ENCODE assay signal across 1 cellular context in genomic region chr15:49468440-49468839, GRCh38.
TF ChIP-seq lines count a peak whose summit lies in the region.

No MANE protein-coding gene starts in this region.

TF ChIP-seq in HepG2, 621 proteins besides CTCF, POLR2A, EP300 and RAD21 (continued from another document):
- TF ChIP-seq, protein P1, sequence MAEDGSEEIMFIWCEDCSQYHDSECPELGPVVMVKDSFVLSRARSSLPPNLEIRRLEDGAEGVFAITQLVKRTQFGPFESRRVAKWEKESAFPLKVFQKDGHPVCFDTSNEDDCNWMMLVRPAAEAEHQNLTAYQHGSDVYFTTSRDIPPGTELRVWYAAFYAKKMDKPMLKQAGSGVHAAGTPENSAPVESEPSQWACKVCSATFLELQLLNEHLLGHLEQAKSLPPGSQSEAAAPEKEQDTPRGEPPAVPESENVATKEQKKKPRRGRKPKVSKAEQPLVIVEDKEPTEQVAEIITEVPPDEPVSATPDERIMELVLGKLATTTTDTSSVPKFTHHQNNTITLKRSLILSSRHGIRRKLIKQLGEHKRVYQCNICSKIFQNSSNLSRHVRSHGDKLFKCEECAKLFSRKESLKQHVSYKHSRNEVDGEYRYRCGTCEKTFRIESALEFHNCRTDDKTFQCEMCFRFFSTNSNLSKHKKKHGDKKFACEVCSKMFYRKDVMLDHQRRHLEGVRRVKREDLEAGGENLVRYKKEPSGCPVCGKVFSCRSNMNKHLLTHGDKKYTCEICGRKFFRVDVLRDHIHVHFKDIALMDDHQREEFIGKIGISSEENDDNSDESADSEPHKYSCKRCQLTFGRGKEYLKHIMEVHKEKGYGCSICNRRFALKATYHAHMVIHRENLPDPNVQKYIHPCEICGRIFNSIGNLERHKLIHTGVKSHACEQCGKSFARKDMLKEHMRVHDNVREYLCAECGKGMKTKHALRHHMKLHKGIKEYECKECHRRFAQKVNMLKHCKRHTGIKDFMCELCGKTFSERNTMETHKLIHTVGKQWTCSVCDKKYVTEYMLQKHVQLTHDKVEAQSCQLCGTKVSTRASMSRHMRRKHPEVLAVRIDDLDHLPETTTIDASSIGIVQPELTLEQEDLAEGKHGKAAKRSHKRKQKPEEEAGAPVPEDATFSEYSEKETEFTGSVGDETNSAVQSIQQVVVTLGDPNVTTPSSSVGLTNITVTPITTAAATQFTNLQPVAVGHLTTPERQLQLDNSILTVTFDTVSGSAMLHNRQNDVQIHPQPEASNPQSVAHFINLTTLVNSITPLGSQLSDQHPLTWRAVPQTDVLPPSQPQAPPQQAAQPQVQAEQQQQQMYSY (CRISPR knock-in tag; IDR thresholded peaks at IDR 0.05): peak; percentile 81
- TF ChIP-seq, protein P2, sequence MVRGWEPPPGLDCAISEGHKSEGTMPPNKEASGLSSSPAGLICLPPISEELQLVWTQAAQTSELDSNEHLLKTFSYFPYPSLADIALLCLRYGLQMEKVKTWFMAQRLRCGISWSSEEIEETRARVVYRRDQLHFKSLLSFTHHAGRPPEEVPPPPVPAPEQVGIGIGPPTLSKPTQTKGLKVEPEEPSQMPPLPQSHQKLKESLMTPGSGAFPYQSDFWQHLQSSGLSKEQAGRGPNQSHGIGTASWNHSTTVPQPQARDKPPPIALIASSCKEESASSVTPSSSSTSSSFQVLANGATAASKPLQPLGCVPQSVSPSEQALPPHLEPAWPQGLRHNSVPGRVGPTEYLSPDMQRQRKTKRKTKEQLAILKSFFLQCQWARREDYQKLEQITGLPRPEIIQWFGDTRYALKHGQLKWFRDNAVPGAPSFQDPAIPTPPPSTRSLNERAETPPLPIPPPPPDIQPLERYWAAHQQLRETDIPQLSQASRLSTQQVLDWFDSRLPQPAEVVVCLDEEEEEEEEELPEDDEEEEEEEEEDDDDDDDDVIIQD (CRISPR knock-in tag; IDR thresholded peaks at IDR 0.05; ENCODE audit: low read depth): peak; percentile 45; the same call in 1 of the 2 replicates
- TF ChIP-seq ELF3 (CRISPR knock-in tag; IDR thresholded peaks at IDR 0.05) (0 out of 2 replicates have a peak, but pooled peaks have one; percentile 8), GATAD2A (CRISPR knock-in tag; IDR thresholded peaks at IDR 0.05) (0 out of 2 replicates have a peak, but pooled peaks have one; percentile 12), CEBPB (IDR thresholded peaks at IDR 0.05; ENCODE audit: borderline replicate concordance, low read depth, low read length) (peak; percentile 26; the same call in 1 of the 2 replicates), KDM5B (CRISPR knock-in tag; IDR thresholded peaks at IDR 0.05; ENCODE audit: borderline replicate concordance) (no peak), ARID5B (CRISPR knock-in tag; IDR thresholded peaks at IDR 0.05) (0 out of 2 replicates have a peak, but pooled peaks have one; percentile 10), ZNF878 (CRISPR knock-in tag; IDR thresholded peaks at IDR 0.05) (no peak), BCL6 (CRISPR knock-in tag; IDR thresholded peaks at IDR 0.05) (peak; percentile 44; the same call in 1 of the 2 replicates), ZNF331 (CRISPR knock-in tag; IDR thresholded peaks at IDR 0.05) (no peak), FOXA1 (IDR thresholded peaks at IDR 0.05) (no peak), FOXA1 (CRISPR knock-in tag; IDR thresholded peaks at IDR 0.05) (peak; percentile 52; the same call in 1 of the 2 replicates), HMG20A (CRISPR knock-in tag; IDR thresholded peaks at IDR 0.05; ENCODE audit: borderline replicate concordance) (peak; percentile 15; the same call in 1 of the 2 replicates), FOXA3 (CRISPR knock-in tag; IDR thresholded peaks at IDR 0.05) (peak; percentile 47), GRHL1 (CRISPR knock-in tag; conservative IDR thresholded peaks at IDR 0.05) (no peak), SOX13 (IDR thresholded peaks at IDR 0.05) (no peak), SOX13 (CRISPR knock-in tag; conservative IDR thresholded peaks at IDR 0.05 in 1 of 2, IDR thresholded peaks at IDR 0.05 in 1 of 2) (peak in 1 of 2 experiments; percentile 12; a peak in 1 of 4 replicates), ZNF12 (CRISPR knock-in tag; IDR thresholded peaks at IDR 0.05) (peak; percentile 24; the same call in 1 of the 2 replicates), FOSL2 (CRISPR knock-in tag; IDR thresholded peaks at IDR 0.05) (peak; percentile 69), SOX6 (IDR thresholded peaks at IDR 0.05) (no peak), SOX6 (CRISPR knock-in tag; IDR thresholded peaks at IDR 0.05) (peak; percentile 10; the same call in 1 of the 2 replicates), NBN (conservative IDR thresholded peaks at IDR 0.05) (no peak)
TF ChIP-seq in HepG2: peak in this region for 15.
